ENCODE assay signal across 8 cellular contexts in genomic region chr10:4977025-4977424, GRCh38. TPM values are rescaled to one million over a fixed set of nuclear protein-coding genes. Genes with fewer than 3 reads are reported as not detected.
"Had no signal": no experiment of that assay in that cellular context is flagged by ENCODE, and none has a peak within 500 bp of the region (broad histone marks: within the 10 kb centered on the region; RNA-seq: fewer than 3 reads in every experiment).

No MANE protein-coding gene starts in this region.

- H3K27ac ChIP-seq: HL-60, KMS-11 had no signal

- H3K9ac ChIP-seq: KMS-11 had no signal

- ATAC-seq: K562 had no signal

- H3K4me3 ChIP-seq: K562 had no signal

- H3K4me2 ChIP-seq: KMS-11 had no signal

- DNase-seq: IMR-90, KBM-7, KG1 had no signal

- FAIRE-seq: HTR-8/SVneo, K562 had no signal

RNA-seq across cellular contexts. Expression of gene AKR1C1, which starts 13.8 kb away (rescaled TPM):
- polyA plus RNA-seq: IgD-negative memory B cell had no signal

RNA-seq across cellular contexts. Expression of gene AKR1C2, which starts 26.6 kb away (rescaled TPM):
- polyA plus RNA-seq: IgD-negative memory B cell had no signal
